Comparison of ENCODE assay signal across 20 cellular contexts in the genomic region with DNA sequence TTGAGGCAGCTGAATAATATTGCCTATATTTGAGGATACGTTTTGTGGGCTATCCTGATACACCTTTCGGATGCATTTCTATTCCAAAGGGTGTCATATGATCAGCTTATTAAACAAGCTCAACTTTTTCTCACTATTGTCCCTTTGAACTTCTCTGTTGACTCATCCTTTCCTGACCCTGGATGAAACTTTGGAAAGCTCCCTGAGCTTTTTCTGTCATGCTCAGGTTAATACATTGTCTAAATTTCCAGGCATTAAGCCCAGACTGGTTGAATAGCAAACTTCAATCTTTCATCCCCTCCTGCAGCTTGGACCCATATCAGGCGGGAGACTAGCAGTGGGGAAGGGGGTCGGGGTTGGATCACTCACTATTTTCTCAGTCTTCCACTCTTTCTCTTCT.
"Had no signal": no experiment of that assay in that cellular context is flagged by ENCODE, and none has a peak within 500 bp of the region (broad histone marks: within the 10 kb centered on the region; RNA-seq: fewer than 3 reads in every experiment).

No MANE protein-coding gene starts in this region.

- H3K36me3 ChIP-seq: cardiac muscle cell, gastroesophageal sphincter, heart left ventricle, lower lobe of right lung, thyroid gland had no signal

- H3K27me3 ChIP-seq: cardiac muscle cell, gastroesophageal sphincter, heart left ventricle, thyroid gland had no signal

- DNase-seq: activated CD4-positive, alpha-beta T cell treated with anti-CD3 and anti-CD28 coated beads for 1 hour; activated effector memory CD4-positive, alpha-beta T cell treated with anti-CD3 and anti-CD28 coated beads, Interleukin-2, amount 50 U/mL, for 16 hours; activated naive CD4-positive, alpha-beta T cell treated with anti-CD3 and anti-CD28 coated beads, Interleukin-2, amount 50 U/mL, for 16 hours; activated T-cell treated with anti-CD3 and anti-CD28 coated beads, Interleukin-2, amount 50 U/mL, for 72 hours; aorta; endodermal cell; heart left ventricle; lower lobe of right lung; midbrain; nephron progenitor cell; posterior cingulate gyrus; retina; stimulated activated CD4-positive, alpha-beta T cell treated with anti-CD3 and anti-CD28 coated beads, Interleukin-12 subunit alpha, Interleukin-12 subunit beta, amount 100 ng/mL, for 4 hours; stimulated activated CD4-positive, alpha-beta T cell treated with anti-CD3 and anti-CD28 coated beads, Interleukin-1b, Interleukin-23, amount 100 ng/mL, for 48 hours; stimulated activated CD8-positive, alpha-beta memory T cell treated with anti-CD3 and anti-CD28 coated beads, Interleukin-4, amount 100 ng/mL, for 48 hours; stimulated activated naive CD4-positive, alpha-beta T cell; thyroid gland had no signal

- H3K27ac ChIP-seq: cardiac muscle cell, epithelial cell of prostate, gastroesophageal sphincter, heart left ventricle, lower lobe of right lung, thyroid gland had no signal

- H3K4me1 ChIP-seq: gastroesophageal sphincter, heart left ventricle, lower lobe of right lung, thyroid gland had no signal

- H3K9me3 ChIP-seq: lower lobe of right lung, thyroid gland had no signal

- H3K4me3 ChIP-seq: cardiac muscle cell, gastroesophageal sphincter, heart left ventricle, lower lobe of right lung, thyroid gland had no signal
